17 cellular contexts compared by ENCODE assay signal in the genomic region with DNA sequence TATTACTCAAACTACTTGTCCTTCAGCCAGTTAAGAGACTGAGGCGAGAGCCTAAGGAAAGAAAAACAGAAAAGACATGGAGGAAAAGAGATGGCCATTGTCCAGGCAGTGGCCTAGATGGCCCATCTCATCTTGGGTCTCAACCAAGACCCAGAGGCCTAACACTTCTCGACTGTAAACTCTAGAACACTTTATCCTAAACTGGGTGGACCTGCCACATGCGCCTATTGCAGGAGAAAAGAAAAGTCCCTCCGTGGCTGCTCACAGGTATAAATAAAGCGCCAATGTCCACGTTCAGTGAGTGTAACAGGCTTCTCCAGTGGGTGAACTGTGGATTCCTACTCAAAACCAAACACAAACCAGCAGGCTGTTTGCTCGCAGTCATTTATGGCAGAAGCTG.
A peak's percentile ranks its signal among the peaks of the same experiment; 100 is the strongest.
DNase-seq lines count a peak whose midpoint lies in the region; ATAC-seq, FAIRE-seq and TF ChIP-seq lines count a peak whose summit lies in the region.
"Had no signal": no experiment of that assay in that cellular context is flagged by ENCODE, and none has a peak within 500 bp of the region (broad histone marks: within the 10 kb centered on the region; RNA-seq: fewer than 3 reads in every experiment).

No MANE protein-coding gene starts in this region.

- H3K9me3 Mint-ChIP-seq in naive thymus-derived CD8-positive, alpha-beta T cell, result no peaks in the 10 kb centered on the region

- no peak overlapping the region for H3K9ac ChIP-seq in rectal smooth muscle tissue (ENCODE audit: low read length)

- H3K9me3 ChIP-seq in right atrium auricular region, result no peaks in the 10 kb centered on the region
- H3K9me3 ChIP-seq in gastroesophageal sphincter, result no peaks in the 10 kb centered on the region
- H3K9me3 ChIP-seq in aorta (ENCODE audit: control insufficient read depth, low read length), result no peaks in the 10 kb centered on the region

- H3K27ac ChIP-seq in right atrium auricular region (peak overlapping the region; percentile 86 to 91), gastroesophageal sphincter (peak overlapping the region; percentile 77 to 87 (median 84)), rectal smooth muscle tissue (ENCODE audit: low read depth, low read length) (peak overlapping the region; percentile 75), aorta (ENCODE audit: low read depth in 1 of 2, low read length in 2 of 2) (peak overlapping the region; percentile 31 to 91)

- H3K4me3 ChIP-seq in right atrium auricular region (no peak overlapping the region), gastroesophageal sphincter (no peak overlapping the region), rectal smooth muscle tissue (ENCODE audit: low read length) (no peak overlapping the region), aorta (ENCODE audit: low read length in 2 of 2) (no peak overlapping the region)
- H3K4me3 ChIP-seq: smooth muscle cell had no signal

- no peak overlapping the region for H3K27ac Mint-ChIP-seq in naive thymus-derived CD8-positive, alpha-beta T cell

- TF ChIP-seq CTCF in right atrium auricular region (IDR thresholded peaks at IDR 0.05), result peak in 1 of 2 donors; percentile 0
- TF ChIP-seq CTCF in gastroesophageal sphincter (IDR thresholded peaks at IDR 0.05), result no peak

- H3K4me1 Mint-ChIP-seq in naive thymus-derived CD8-positive, alpha-beta T cell, result peaks cover 37 to 47% (median 40%) of the 10 kb centered on the region in 4 donors

- H3K36me3 Mint-ChIP-seq in naive thymus-derived CD8-positive, alpha-beta T cell, result no peaks in the 10 kb centered on the region

- intact Hi-C loops in left cardiac atrium (cut with DNase I), result no loop called here
- intact Hi-C loops in aorta (cut with DNase I), result loop anchor here (5.0 kb wide), 3 partner anchors 36 to 69 kb away; no protein-coding TSS in a partner anchor

- no peak for FAIRE-seq in HTR-8/SVneo (lab: Jason Lieb, UNC)
- FAIRE-seq: G401.6 had no signal

- DNase-seq in right atrium auricular region (ENCODE audit: low spot score) (peak; percentile 59), left cardiac atrium (no peak), aorta (peak in 1 of 2 donors; percentile 25), HTR-8/SVneo (ENCODE audit: insufficient read length, low spot score) (no peak)
- DNase-seq in naive thymus-derived CD8-positive, alpha-beta T cell, result no peak
- DNase-seq: activated CD4-positive, alpha-beta T cell treated with anti-CD3 and anti-CD28 coated beads for 48 hours; COR-L47; erythroblast; KBM-7; NCI-H1417; stimulated activated naive CD4-positive, alpha-beta T cell; T-helper 9 cell had no signal

- H3K27me3 Mint-ChIP-seq in naive thymus-derived CD8-positive, alpha-beta T cell, result peaks cover 0 to 4% (median 0%) of the 10 kb centered on the region in 5 donors

- H3K36me3 ChIP-seq in right atrium auricular region, result no peaks in the 10 kb centered on the region
- peaks cover 0 to 25% of the 10 kb centered on the region in 2 donors for H3K36me3 ChIP-seq in gastroesophageal sphincter
- no peaks in the 10 kb centered on the region for H3K36me3 ChIP-seq in rectal smooth muscle tissue (ENCODE audit: control insufficient read depth, insufficient read depth, low read length)
- no peaks in the 10 kb centered on the region for H3K36me3 ChIP-seq in aorta (ENCODE audit: control insufficient read depth in 1 of 2, insufficient read depth in 2 of 2, low read length in 1 of 2)

- TF ChIP-seq EP300 in gastroesophageal sphincter (IDR thresholded peaks at IDR 0.05), result no peak

- H3K4me1 ChIP-seq in right atrium auricular region (peaks cover 0 to 90% of the 10 kb centered on the region in 2 donors), gastroesophageal sphincter (peaks cover 9 to 86% (median 47%) of the 10 kb centered on the region in 3 donors), rectal smooth muscle tissue (ENCODE audit: control insufficient read depth, insufficient read depth, low read length) (peaks cover 25% of the 10 kb centered on the region), aorta (ENCODE audit: control insufficient read depth in 1 of 2, insufficient read depth in 2 of 2, low read length in 2 of 2) (peaks cover 7 to 9% of the 10 kb centered on the region in 2 donors)

- no peak for TF ChIP-seq POLR2A in gastroesophageal sphincter (IDR thresholded peaks at IDR 0.05)

- POLR2A ChIA-PET in naive thymus-derived CD8-positive, alpha-beta T cell (lab: Charles Lee), result no interaction called here

- WGBS in gastroesophageal sphincter (ENCODE audit: low coverage in 1 of 2), 2 donors, result 68% methylated on average over 7 of the region's 7 CpGs; no CpG with 5 or more reads in 1 of the 2 donors
- 39 to 43% methylated on average over 7 of the region's 7 CpGs for WGBS in aorta, 2 donors

- H3K4me3 Mint-ChIP-seq in naive thymus-derived CD8-positive, alpha-beta T cell, result no peak overlapping the region

- H3K27me3 ChIP-seq in right atrium auricular region, result no peaks in the 10 kb centered on the region
- no peaks in the 10 kb centered on the region for H3K27me3 ChIP-seq in gastroesophageal sphincter
- H3K27me3 ChIP-seq in rectal smooth muscle tissue (ENCODE audit: control insufficient read depth, insufficient read depth, low read length), result no peaks in the 10 kb centered on the region
- H3K27me3 ChIP-seq in aorta (ENCODE audit: control insufficient read depth in 1 of 2, insufficient read depth in 2 of 2, low read length in 1 of 2), result no peaks in the 10 kb centered on the region

- ATAC-seq in left cardiac atrium (no peak), gastroesophageal sphincter (peak; percentile 5), aorta (ENCODE audit: low FRiP score) (peak; percentile 1), GM21528 (IDR thresholded peaks at IDR 0.05; ENCODE audit: low FRiP score, unreplicated experiment) (no peak)
- ATAC-seq in naive thymus-derived CD8-positive, alpha-beta T cell, result no peak

Comparison
In these comparisons a context has a peak if more than half of its experiments do, and no peak if none do; other contexts are left out.
1. ATAC-seq: peak in gastroesophageal sphincter (single experiment) and aorta (single experiment); none in left cardiac atrium (0 of 2), naive thymus-derived CD8-positive, alpha-beta T cell (0 of 2) and GM21528 (single experiment).
2. intact Hi-C loops: an anchor here in aorta (5.0 kb wide); none called in left cardiac atrium.
3. Peak in every context shown above with its lines, with median percentiles within 50 percentile points of each other: H3K27ac ChIP-seq.